ENCODE assay signal across 8 cellular contexts in genomic region chr6:144219056-144219685, GRCh38.
DNase-seq lines count a peak whose midpoint lies in the region; ATAC-seq, FAIRE-seq and TF ChIP-seq lines count a peak whose summit lies in the region.

No MANE protein-coding gene starts in this region.

- FAIRE-seq in H54 (lab: Jason Lieb, UNC): no peak

- peaks cover 6% of the 10 kb centered on the region for H3F3A ChIP-seq in smooth muscle cell (ENCODE audit: low read depth)

- no peaks in the 10 kb centered on the region for H3K79me2 ChIP-seq in smooth muscle cell (ENCODE audit: low read depth)

- peak; percentile 70 for DNase-seq in DMS53 (lab: John Stamatoyannopoulos, UW)
- DNase-seq in HT-29 (ENCODE audit: low spot score): peak; percentile 44
- DNase-seq in SK-MEL-5 (ENCODE audit: low read depth, low spot score): peak; percentile 63
- DNase-seq in fibroblast of villous mesenchyme (ENCODE audit: low read depth): peak; percentile 63
- DNase-seq in smooth muscle cell (lab: John Stamatoyannopoulos, UW; ENCODE audit: unreplicated experiment): no peak
- DNase-seq in H54 (ENCODE audit: insufficient read length, low spot score): no peak
- no peak for DNase-seq in activated CD4-positive, alpha-beta T cell treated with anti-CD3 and anti-CD28 coated beads, Interleukin-2, amount 50 U/mL, for 1 hour

- no peak overlapping the region for H3K9ac ChIP-seq in smooth muscle cell (ENCODE audit: low read depth)

- in situ Hi-C loops in SK-MEL-5 (cut with HindIII; ENCODE audit: low pct_unique_long_range_greater_than_20kb, low sequenced_read_pairs): no loop called here

- no peaks in the 10 kb centered on the region for H4K20me1 ChIP-seq in smooth muscle cell (ENCODE audit: low read depth)

- no peak for TF ChIP-seq POLR2A in H54 (IDR thresholded peaks at IDR 0.05; ENCODE audit: low read depth, low read length)

- no peaks in the 10 kb centered on the region for H3K36me3 ChIP-seq in smooth muscle cell (ENCODE audit: low read depth)

- WGBS in smooth muscle cell (ENCODE audit: low lambda C conversion rate): 67% methylated on average over 3 of the region's 3 CpGs

- H3K4me1 ChIP-seq in smooth muscle cell (ENCODE audit: low read depth): no peaks in the 10 kb centered on the region

- no peak overlapping the region for H3K27ac ChIP-seq in smooth muscle cell (ENCODE audit: low read depth)

- no peak overlapping the region for H2AFZ ChIP-seq in smooth muscle cell (ENCODE audit: low read depth)

- H3K4me3 ChIP-seq in fibroblast of villous mesenchyme (ENCODE audit: low read depth, low read length) (no peak overlapping the region), smooth muscle cell (no peak overlapping the region)

- no peak for ATAC-seq in HG02610 (IDR thresholded peaks at IDR 0.05; ENCODE audit: unreplicated experiment)

- no peaks in the 10 kb centered on the region for H3K9me3 ChIP-seq in smooth muscle cell (replicated peaks; ENCODE audit: low read depth)

- TF ChIP-seq CTCF in fibroblast of villous mesenchyme (IDR thresholded peaks at IDR 0.05; ENCODE audit: insufficient read depth, low read depth, low read length) (peak; percentile 61), smooth muscle cell (IDR thresholded peaks at IDR 0.05; ENCODE audit: borderline replicate concordance, insufficient read depth, poor library complexity, severe bottlenecking) (peak; percentile 56)

- H3K27me3 ChIP-seq in smooth muscle cell (ENCODE audit: low read depth): no peaks in the 10 kb centered on the region

- H3K4me2 ChIP-seq in smooth muscle cell: no peak overlapping the region

Comparison
In these comparisons a context has a peak if more than half of its experiments do, and no peak if none do; other contexts are left out.
1. DNase-seq: peak in DMS53 (single experiment), HT-29 (single experiment), SK-MEL-5 (single experiment) and fibroblast of villous mesenchyme (single experiment); none in smooth muscle cell (single experiment), H54 (single experiment) and activated CD4-positive, alpha-beta T cell treated with anti-CD3 and anti-CD28 coated beads, Interleukin-2, amount 50 U/mL, for 1 hour (single experiment).